17 cellular contexts compared by ENCODE assay signal in the genomic region with DNA sequence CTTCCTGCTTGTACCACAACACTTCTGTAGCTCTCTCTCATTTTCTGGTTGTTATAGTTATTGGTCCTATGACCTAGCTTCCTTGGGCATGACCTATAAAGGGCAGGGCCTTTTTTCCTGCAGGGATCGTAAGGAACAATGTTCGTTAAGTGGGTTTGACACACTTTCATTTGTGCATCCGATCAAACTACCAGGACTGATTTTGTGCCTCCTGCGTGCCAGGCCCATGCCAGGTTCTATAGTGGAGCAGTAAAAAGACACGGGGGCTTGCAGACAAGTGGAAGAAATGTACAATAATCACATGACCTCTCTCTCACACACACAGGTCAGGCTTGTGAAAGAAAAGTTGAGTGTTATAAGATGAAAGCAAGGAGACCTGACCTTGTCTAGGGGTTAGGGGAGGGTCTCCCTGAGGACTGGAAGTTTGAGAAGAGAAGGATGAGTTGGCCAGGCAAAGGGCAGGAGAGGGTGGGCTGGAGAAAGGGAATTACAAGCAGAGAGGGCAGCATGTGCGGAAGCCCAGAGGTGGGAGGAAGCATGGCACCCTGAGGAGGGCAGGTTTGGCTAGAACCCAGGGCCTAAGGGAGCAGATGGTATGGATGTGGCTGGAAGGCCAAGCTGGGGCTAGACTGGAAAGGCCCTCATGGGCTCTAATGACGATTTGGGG.
A peak's percentile ranks its signal among the peaks of the same experiment; 100 is the strongest.
DNase-seq lines count a peak whose midpoint lies in the region; ATAC-seq and TF ChIP-seq lines count a peak whose summit lies in the region.
"Had no signal": no experiment of that assay in that cellular context is flagged by ENCODE, and none has a peak within 500 bp of the region (broad histone marks: within the 10 kb centered on the region; RNA-seq: fewer than 3 reads in every experiment).

No MANE protein-coding gene starts in this region.

- intact Hi-C loops in activated CD4-positive, alpha-beta memory T cell treated with anti-CD3 and anti-CD28 coated beads for 36 hours (cut with micrococcal nuclease) = no loop called here

- H3K27me3 Mint-ChIP-seq in activated CD4-positive, alpha-beta memory T cell treated with anti-CD3 and anti-CD28 coated beads, Interleukin-2, amount 10 ng/mL, durations not matched to agents 7 days and 5 days = peaks cover 2% of the 10 kb centered on the region
- H3K27me3 Mint-ChIP-seq in activated CD4-positive, alpha-beta memory T cell treated with anti-CD3 and anti-CD28 coated beads for 36 hours = peaks cover 7% of the 10 kb centered on the region
- H3K27me3 Mint-ChIP-seq in type B pancreatic cell = peaks cover 10% of the 10 kb centered on the region
- peaks cover 18% of the 10 kb centered on the region for H3K27me3 Mint-ChIP-seq in activated naive CD8-positive, alpha-beta T cell treated with anti-CD3 and anti-CD28 coated beads for 36 hours

- CTCF ChIA-PET in activated CD4-positive, alpha-beta memory T cell treated with anti-CD3 and anti-CD28 coated beads, Interleukin-2, amount 10 ng/mL, durations not matched to agents 7 days and 5 days (lab: Charles Lee) = no interaction called here
- CTCF ChIA-PET in activated CD4-positive, alpha-beta memory T cell treated with anti-CD3 and anti-CD28 coated beads for 36 hours (lab: Charles Lee) = interaction anchor here (0.9 kb wide), 1 partner anchor 546 kb away, joined by 3 read pairs; no protein-coding TSS in a partner anchor

- H3K4me1 Mint-ChIP-seq in activated CD4-positive, alpha-beta memory T cell treated with anti-CD3 and anti-CD28 coated beads, Interleukin-2, amount 10 ng/mL, durations not matched to agents 7 days and 5 days = no peaks in the 10 kb centered on the region
- no peaks in the 10 kb centered on the region for H3K4me1 Mint-ChIP-seq in activated CD4-positive, alpha-beta memory T cell treated with anti-CD3 and anti-CD28 coated beads for 36 hours (ENCODE audit: low read depth)
- no peaks in the 10 kb centered on the region for H3K4me1 Mint-ChIP-seq in type B pancreatic cell (ENCODE audit: unreplicated experiment)
- H3K4me1 Mint-ChIP-seq in activated naive CD8-positive, alpha-beta T cell treated with anti-CD3 and anti-CD28 coated beads for 36 hours = no peaks in the 10 kb centered on the region
- H3K4me1 Mint-ChIP-seq: CD14-positive monocyte had no signal

- no peak overlapping the region for H3K27ac Mint-ChIP-seq in activated CD4-positive, alpha-beta memory T cell treated with anti-CD3 and anti-CD28 coated beads, Interleukin-2, amount 10 ng/mL, durations not matched to agents 7 days and 5 days
- no peak overlapping the region for H3K27ac Mint-ChIP-seq in activated CD4-positive, alpha-beta memory T cell treated with anti-CD3 and anti-CD28 coated beads for 36 hours
- H3K27ac Mint-ChIP-seq in type B pancreatic cell = no peak overlapping the region
- H3K27ac Mint-ChIP-seq in activated naive CD8-positive, alpha-beta T cell treated with anti-CD3 and anti-CD28 coated beads for 36 hours = no peak overlapping the region
- H3K27ac Mint-ChIP-seq: CD14-positive monocyte had no signal

- H3K4me3 Mint-ChIP-seq in activated CD4-positive, alpha-beta memory T cell treated with anti-CD3 and anti-CD28 coated beads, Interleukin-2, amount 10 ng/mL, durations not matched to agents 7 days and 5 days = no peak overlapping the region
- H3K4me3 Mint-ChIP-seq in activated CD4-positive, alpha-beta memory T cell treated with anti-CD3 and anti-CD28 coated beads for 36 hours = no peak overlapping the region
- H3K4me3 Mint-ChIP-seq in type B pancreatic cell = no peak overlapping the region
- no peak overlapping the region for H3K4me3 Mint-ChIP-seq in activated naive CD8-positive, alpha-beta T cell treated with anti-CD3 and anti-CD28 coated beads for 36 hours
- H3K4me3 Mint-ChIP-seq: CD14-positive monocyte had no signal

- peak; percentile 18 for TF ChIP-seq CTCF in type B pancreatic cell (conservative IDR thresholded peaks at IDR 0.05)

- no peaks in the 10 kb centered on the region for H3K36me3 Mint-ChIP-seq in activated CD4-positive, alpha-beta memory T cell treated with anti-CD3 and anti-CD28 coated beads, Interleukin-2, amount 10 ng/mL, durations not matched to agents 7 days and 5 days (ENCODE audit: low read depth)
- no peaks in the 10 kb centered on the region for H3K36me3 Mint-ChIP-seq in activated CD4-positive, alpha-beta memory T cell treated with anti-CD3 and anti-CD28 coated beads for 36 hours
- H3K36me3 Mint-ChIP-seq in type B pancreatic cell = no peaks in the 10 kb centered on the region
- no peaks in the 10 kb centered on the region for H3K36me3 Mint-ChIP-seq in activated naive CD8-positive, alpha-beta T cell treated with anti-CD3 and anti-CD28 coated beads for 36 hours
- H3K36me3 Mint-ChIP-seq: CD14-positive monocyte had no signal

- no peaks in the 10 kb centered on the region for H3K9me3 Mint-ChIP-seq in activated CD4-positive, alpha-beta memory T cell treated with anti-CD3 and anti-CD28 coated beads, Interleukin-2, amount 10 ng/mL, durations not matched to agents 7 days and 5 days
- H3K9me3 Mint-ChIP-seq in activated CD4-positive, alpha-beta memory T cell treated with anti-CD3 and anti-CD28 coated beads for 36 hours = no peaks in the 10 kb centered on the region
- H3K9me3 Mint-ChIP-seq in type B pancreatic cell = no peaks in the 10 kb centered on the region
- no peaks in the 10 kb centered on the region for H3K9me3 Mint-ChIP-seq in activated naive CD8-positive, alpha-beta T cell treated with anti-CD3 and anti-CD28 coated beads for 36 hours

- POLR2A ChIA-PET in activated CD4-positive, alpha-beta memory T cell treated with anti-CD3 and anti-CD28 coated beads, Interleukin-2, amount 10 ng/mL, durations not matched to agents 7 days and 5 days (lab: Charles Lee) = no interaction called here
- POLR2A ChIA-PET in activated CD4-positive, alpha-beta memory T cell treated with anti-CD3 and anti-CD28 coated beads for 36 hours (lab: Charles Lee) = no interaction called here

- ATAC-seq in left lobe of liver = no peak

- DNase-seq in activated CD4-positive, alpha-beta memory T cell treated with anti-CD3 and anti-CD28 coated beads, Interleukin-2, amount 10 ng/mL, durations not matched to agents 7 days and 5 days = peak; percentile 3
- no peak for DNase-seq in activated CD4-positive, alpha-beta memory T cell treated with anti-CD3 and anti-CD28 coated beads for 36 hours
- DNase-seq in NCI-H69 (lab: John Stamatoyannopoulos, UW) (peak; percentile 4), left lobe of liver (ENCODE audit: low spot score) (peak; percentile 16), type B pancreatic cell (ENCODE audit: extremely low spot score, unreplicated experiment) (peak; percentile 48), GDM1 (lab: John Stamatoyannopoulos, UW) (no peak), germinal center (ENCODE audit: low spot score) (no peak)
- no peak for DNase-seq in activated naive CD8-positive, alpha-beta T cell treated with anti-CD3 and anti-CD28 coated beads for 36 hours
- DNase-seq: 8988T, EL, NCI-H1417 treated with DMSO at 0.1 percent for 48 hours, NCI-H187 treated with DMSO at 0.1 percent for 48 hours, NCI-H2227 treated with DMSO at 0.1 percent for 48 hours, NCI-H510A treated with DMSO at 0.1 percent for 48 hours, NCI-H82, SHP77 had no signal

Comparison
In these comparisons a context has a peak if more than half of its experiments do, and no peak if none do; other contexts are left out.
1. DNase-seq: peak in activated CD4-positive, alpha-beta memory T cell treated with anti-CD3 and anti-CD28 coated beads, Interleukin-2, amount 10 ng/mL, durations not matched to agents 7 days and 5 days (single experiment), NCI-H69 (single experiment), left lobe of liver (single experiment) and type B pancreatic cell (single experiment); none in activated CD4-positive, alpha-beta memory T cell treated with anti-CD3 and anti-CD28 coated beads for 36 hours (single experiment), activated naive CD8-positive, alpha-beta T cell treated with anti-CD3 and anti-CD28 coated beads for 36 hours (single experiment), GDM1 (single experiment) and germinal center (single experiment).